ENCODE assay signal across 13 cellular contexts in the genomic region with DNA sequence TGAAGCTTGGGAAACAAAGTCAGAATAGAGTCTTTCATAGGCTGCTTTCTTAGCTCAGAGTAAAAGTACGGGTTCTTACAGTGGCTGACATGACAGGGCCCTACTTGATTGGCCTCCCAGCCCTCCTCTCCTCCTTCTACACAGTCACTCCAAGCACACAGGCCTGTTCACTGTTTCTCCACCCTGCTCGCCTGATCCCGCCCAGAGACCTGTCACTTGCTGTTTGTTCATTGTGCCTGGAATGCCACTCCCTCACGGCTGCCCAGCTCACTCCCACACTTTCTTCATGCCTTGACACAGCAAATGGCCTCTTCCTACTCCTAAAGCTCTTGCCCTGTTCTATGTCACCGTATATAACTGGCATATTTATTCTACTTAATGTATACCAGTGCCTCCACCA.
A peak's percentile ranks its signal among the peaks of the same experiment; 100 is the strongest.
DNase-seq lines count a peak whose midpoint lies in the region; ATAC-seq, FAIRE-seq and TF ChIP-seq lines count a peak whose summit lies in the region.
"Had no signal": no experiment of that assay in that cellular context is flagged by ENCODE, and none has a peak within 500 bp of the region (broad histone marks: within the 10 kb centered on the region; RNA-seq: fewer than 3 reads in every experiment).

No MANE protein-coding gene starts in this region.

- no peak for TF ChIP-seq CTCF in RWPE2 (IDR thresholded peaks at IDR 0.05; ENCODE audit: poor library complexity, severe bottlenecking)
- TF ChIP-seq CTCF in fibroblast of the aortic adventitia (IDR thresholded peaks at IDR 0.05; ENCODE audit: insufficient read depth, low read length), result no peak
- no peak for TF ChIP-seq CTCF in pancreas (IDR thresholded peaks at IDR 0.05)

- no peaks in the 10 kb centered on the region for H3K9me3 ChIP-seq in RWPE2 (ENCODE audit: severe bottlenecking)
- H3K9me3 ChIP-seq in pancreas, result no peaks in the 10 kb centered on the region
- H3K9me3 ChIP-seq in CD8-positive, alpha-beta memory T cell (ENCODE audit: low read length), result no peaks in the 10 kb centered on the region
- H3K9me3 ChIP-seq: thoracic aorta had no signal

- POLR2A ChIA-PET in CD8-positive, alpha-beta memory T cell (lab: Charles Lee), result no interaction called here

- peaks cover 53% of the 10 kb centered on the region for H3K4me1 ChIP-seq in RWPE2 (ENCODE audit: insufficient read depth, poor library complexity, severe bottlenecking)
- peaks cover 7 to 39% (median 26%) of the 10 kb centered on the region in 3 donors for H3K4me1 ChIP-seq in pancreas
- H3K4me1 ChIP-seq in CD8-positive, alpha-beta memory T cell (ENCODE audit: insufficient read depth, low read length), result peaks cover 39% of the 10 kb centered on the region

- peak; percentile 15; the same call in 1 of the 3 replicates for ATAC-seq in RWPE2 (ENCODE audit: low read depth)
- ATAC-seq in pancreas, result peak; percentile 87 to 96 (median 92)
- no peak for ATAC-seq in HG03025 (IDR thresholded peaks at IDR 0.05; ENCODE audit: low FRiP score, unreplicated experiment)
- ATAC-seq in HG03469 (IDR thresholded peaks at IDR 0.05; ENCODE audit: unreplicated experiment), result no peak

- H3K9me3 Mint-ChIP-seq in CD8-positive, alpha-beta memory T cell, result no peaks in the 10 kb centered on the region
- H3K9me3 Mint-ChIP-seq: immature natural killer cell had no signal

- H3K36me3 ChIP-seq in RWPE2 (ENCODE audit: low read depth), result 0 out of 2 replicates have a peak, but pooled peaks cover 4% of the 10 kb centered on the region
- H3K36me3 ChIP-seq in pancreas, result no peaks in the 10 kb centered on the region
- peaks cover 5% of the 10 kb centered on the region for H3K36me3 ChIP-seq in CD8-positive, alpha-beta memory T cell (ENCODE audit: insufficient read depth, low read length)
- H3K36me3 ChIP-seq: thoracic aorta had no signal

- H3K4me3 ChIP-seq in RWPE2 (ENCODE audit: severe bottlenecking), result no peak overlapping the region
- H3K4me3 ChIP-seq in fibroblast of the aortic adventitia (ENCODE audit: low read depth, low read length), result no peak overlapping the region
- no peak overlapping the region for H3K4me3 ChIP-seq in pancreas
- no peak overlapping the region for H3K4me3 ChIP-seq in CD8-positive, alpha-beta memory T cell (ENCODE audit: low read length)
- H3K4me3 ChIP-seq: thoracic aorta had no signal

- H3K27me3 Mint-ChIP-seq in CD8-positive, alpha-beta memory T cell, result peaks cover 0 to 2% of the 10 kb centered on the region in 2 donors

- peak overlapping the region; percentile 90 for H3K27ac ChIP-seq in RWPE2 (ENCODE audit: poor library complexity, severe bottlenecking)
- H3K27ac ChIP-seq in pancreas, result no peak overlapping the region
- no peak overlapping the region for H3K27ac ChIP-seq in CD8-positive, alpha-beta memory T cell (ENCODE audit: low read depth, low read length)
- H3K27ac ChIP-seq: thoracic aorta had no signal

- H3K4me3 Mint-ChIP-seq in CD8-positive, alpha-beta memory T cell, result no peak overlapping the region
- H3K4me3 Mint-ChIP-seq: immature natural killer cell had no signal

- peak overlapping the region in 4 of 8 donors; percentile 14 to 89 (median 50) for H3K27ac Mint-ChIP-seq in CD8-positive, alpha-beta memory T cell

- intact Hi-C loops in pancreas (cut with DNase I), result no loop called here

- DNase-seq in Caki2 (ENCODE audit: low read depth) (peak; percentile 18), RWPE2 (ENCODE audit: low spot score) (no peak), fibroblast of the aortic adventitia (ENCODE audit: low read depth) (peak; percentile 22), pancreas (peak; percentile 57 to 65 (median 58)), Kasumi-1 (lab: John Stamatoyannopoulos, UW) (no peak)
- DNase-seq in CD8-positive, alpha-beta memory T cell, result no peak
- DNase-seq: immature natural killer cell; NCI-H748 treated with DMSO at 0.1 percent for 48 hours; stimulated activated CD4-positive, alpha-beta T cell treated with anti-CD3 and anti-CD28 coated beads, Interleukin-2, amount 100 ng/mL, for 48 hours had no signal

- no peak for FAIRE-seq in pancreas (lab: Jason Lieb, UNC)
- FAIRE-seq: H54 had no signal

- peaks cover 0 to 7% (median 6%) of the 10 kb centered on the region in 3 donors for H3K36me3 Mint-ChIP-seq in CD8-positive, alpha-beta memory T cell
- H3K36me3 Mint-ChIP-seq: immature natural killer cell had no signal

- in situ Hi-C loops in Caki2 (cut with HindIII; ENCODE audit: low pct_unique_long_range_greater_than_20kb, low sequenced_read_pairs), result no loop called here

- CTCF ChIA-PET in CD8-positive, alpha-beta memory T cell (lab: Charles Lee), result no interaction called here

- H3K27me3 ChIP-seq in RWPE2 (ENCODE audit: insufficient read depth, poor library complexity, severe bottlenecking) (no peaks in the 10 kb centered on the region), pancreas (no peaks in the 10 kb centered on the region)
- H3K27me3 ChIP-seq in CD8-positive, alpha-beta memory T cell (ENCODE audit: insufficient read depth, low read length, poor library complexity, severe bottlenecking), result no peaks in the 10 kb centered on the region

- peaks cover 51 to 77% (median 67%) of the 10 kb centered on the region in 3 donors for H3K4me1 Mint-ChIP-seq in CD8-positive, alpha-beta memory T cell

- 29 to 33% methylated on average over 5 of the region's 5 CpGs for WGBS in pancreas, 2 donors

Comparison
In these comparisons a context has a peak if more than half of its experiments do, and no peak if none do; other contexts are left out.
1. DNase-seq: peak in Caki2 (single experiment), fibroblast of the aortic adventitia (single experiment) and pancreas (6 of 6); none in RWPE2 (single experiment), Kasumi-1 (0 of 2) and CD8-positive, alpha-beta memory T cell (0 of 5).
2. ATAC-seq: peak in RWPE2 (single experiment) and pancreas (4 of 4); none in HG03025 (single experiment) and HG03469 (single experiment).